28 cellular contexts compared by ENCODE assay signal in genomic region chr1:29090937-29091618, GRCh38. TPM values are rescaled to one million over a fixed set of nuclear protein-coding genes. Genes with fewer than 3 reads are reported as not detected.
A peak's percentile ranks its signal among the peaks of the same experiment; 100 is the strongest.
DNase-seq lines count a peak whose midpoint lies in the region; ATAC-seq and TF ChIP-seq lines count a peak whose summit lies in the region.
"Had no signal": no experiment of that assay in that cellular context is flagged by ENCODE, and none has a peak within 500 bp of the region (broad histone marks: within the 10 kb centered on the region; RNA-seq: fewer than 3 reads in every experiment).

No MANE protein-coding gene starts in this region.

- H3K4me1 ChIP-seq in left ventricle myocardium inferior, result peaks cover 11% of the 10 kb centered on the region
- H3K4me1 ChIP-seq in stomach, result peaks cover 0 to 7% (median 2%) of the 10 kb centered on the region in 4 donors
- H3K4me1 ChIP-seq: breast epithelium, parathyroid adenoma, upper lobe of left lung had no signal

- intact Hi-C loops in left ventricle myocardium inferior (cut with micrococcal nuclease), result no loop called here
- intact Hi-C loops in stomach (cut with DNase I; ENCODE audit: low total_unique reads), result no loop called here

- no peak for TF ChIP-seq POLR2A in stomach (IDR thresholded peaks at IDR 0.05)

- H3K27me3 ChIP-seq in left ventricle myocardium inferior (ENCODE audit: low read depth) (no peaks in the 10 kb centered on the region), stomach (no peaks in the 10 kb centered on the region)
- H3K27me3 ChIP-seq: breast epithelium, upper lobe of left lung had no signal

- no peak for TF ChIP-seq EP300 in stomach (IDR thresholded peaks at IDR 0.05)

- H3K4me3 ChIP-seq in left ventricle myocardium inferior, result no peak overlapping the region
- no peak overlapping the region for H3K4me3 ChIP-seq in stomach
- H3K4me3 ChIP-seq: breast epithelium, coronary artery, GM23248, upper lobe of left lung had no signal

- no peak for ATAC-seq in HG03565 (IDR thresholded peaks at IDR 0.05; ENCODE audit: unreplicated experiment)

- TF ChIP-seq CTCF in left ventricle myocardium inferior (IDR thresholded peaks at IDR 0.05; ENCODE audit: borderline replicate concordance), result no peak
- TF ChIP-seq CTCF in stomach (IDR thresholded peaks at IDR 0.05), result no peak

- peak; percentile 57 for DNase-seq in DMS153 treated with DMSO at 0.1 percent for 48 hours (lab: John Stamatoyannopoulos, UW; ENCODE audit: unreplicated experiment)
- peak; percentile 27 to 91 (median 53) for DNase-seq in NCI-H1417 (lab: John Stamatoyannopoulos, UW)
- DNase-seq in NCI-H2227 treated with DMSO at 0.1 percent for 48 hours (lab: John Stamatoyannopoulos, UW), result peak; percentile 90
- no peak for DNase-seq in left ventricle myocardium inferior
- no peak for DNase-seq in stomach
- DNase-seq in activated CD4-positive, alpha-beta T cell treated with anti-CD3 and anti-CD28 coated beads for 1 hour, result no peak
- DNase-seq: activated B cell treated with CpG ODN at 0.5 μM for 24 hours; activated CD4-positive, alpha-beta memory T cell treated with anti-CD3 and anti-CD28 coated beads, Interleukin-2, amount 10 ng/mL, durations not matched to agents 7 days and 5 days; activated CD8-positive, alpha-beta memory T cell treated with anti-CD3 and anti-CD28 coated beads, Interleukin-2, amount 50 U/mL, for 48 hours; effector memory CD4-positive, alpha-beta T cell; GM23248; head of caudate nucleus; kidney glomerular epithelial cell; mammary epithelial cell; MM.1S; NCI-H187; NCI-H526 treated with DMSO at 0.1 percent for 48 hours; right cardiac atrium; RPMI8226; stimulated activated CD4-positive, alpha-beta T cell treated with anti-CD3 and anti-CD28 coated beads, Interleukin-2, amount 100 ng/mL, for 48 hours; T-helper 1 cell; upper lobe of left lung had no signal

- H3K27ac ChIP-seq in left ventricle myocardium inferior (replicated peaks), result peak overlapping the region; percentile 66
- H3K27ac ChIP-seq in stomach, result no peak overlapping the region
- H3K27ac ChIP-seq: breast epithelium, coronary artery, GM23248, KMS-11, parathyroid adenoma, upper lobe of left lung had no signal

- H3K9me3 ChIP-seq in left ventricle myocardium inferior (replicated peaks) (no peaks in the 10 kb centered on the region), stomach (no peaks in the 10 kb centered on the region)
- H3K9me3 ChIP-seq: upper lobe of left lung had no signal

- H3K36me3 ChIP-seq in left ventricle myocardium inferior (no peaks in the 10 kb centered on the region), stomach (peaks cover 0 to 15% (median 8%) of the 10 kb centered on the region in 4 donors)
- H3K36me3 ChIP-seq: breast epithelium had no signal

RNA-seq across cellular contexts. Expression of gene TMEM200B, which starts 32.6 kb away (rescaled TPM):
- total RNA-seq in left ventricle myocardium inferior, result 1.6 TPM
- 1 to 10 TPM in 1 of 5 donors, under 1 TPM in 1, not detected in 3; 0.45 to 8.3 TPM for total RNA-seq in stomach
- polyA plus RNA-seq in stomach, result 1 to 10 TPM; 1.4 to 4.0 (median 2.8) TPM
- total RNA-seq: activated B cell treated with CpG ODN at 0.5 μM for 24 hours; activated CD4-positive, alpha-beta memory T cell treated with anti-CD3 and anti-CD28 coated beads, Interleukin-2, amount 10 ng/mL, durations not matched to agents 7 days and 5 days had no signal
- polyA plus RNA-seq: CD14-positive monocyte had no signal

Comparison
In these comparisons a context has a peak if more than half of its experiments do, and no peak if none do; other contexts are left out.
1. DNase-seq: peak in DMS153 treated with DMSO at 0.1 percent for 48 hours (single experiment), NCI-H1417 (3 of 3) and NCI-H2227 treated with DMSO at 0.1 percent for 48 hours (single experiment); none in left ventricle myocardium inferior (single experiment), stomach (single experiment) and activated CD4-positive, alpha-beta T cell treated with anti-CD3 and anti-CD28 coated beads for 1 hour (single experiment).